Comparison of ENCODE assay signal across 1 cellular context in genomic region chr12:121095544-121096198, GRCh38.
TF ChIP-seq lines count a peak whose summit lies in the region.

No MANE protein-coding gene starts in this region.

TF ChIP-seq in K562, 482 proteins besides CTCF, POLR2A, EP300 and RAD21 (continued from another document):
- TF ChIP-seq NFYB (IDR thresholded peaks at IDR 0.05; ENCODE audit: extremely low read depth, insufficient read length), result no peak
- no peak for TF ChIP-seq SAFB2 (IDR thresholded peaks at IDR 0.05; ENCODE audit: borderline replicate concordance, low read depth, low read length, severe bottlenecking)
- no peak for TF ChIP-seq CHD1 (IDR thresholded peaks at IDR 0.05; ENCODE audit: low read length)
- TF ChIP-seq GMEB1 (CRISPR knock-in tag; IDR thresholded peaks at IDR 0.05), result no peak
- no peak for TF ChIP-seq ZKSCAN3 (CRISPR knock-in tag; IDR thresholded peaks at IDR 0.05)
- TF ChIP-seq ZNF217 (CRISPR knock-in tag; IDR thresholded peaks at IDR 0.05), result no peak
- no peak for TF ChIP-seq ZBTB11 (CRISPR knock-in tag; IDR thresholded peaks at IDR 0.05)
- peak; percentile 75; the same call in 1 of the 2 replicates for TF ChIP-seq MTA1 (IDR thresholded peaks at IDR 0.05; ENCODE audit: borderline replicate concordance)
- 0 out of 2 replicates have a peak, but pooled peaks have one; percentile 20 for TF ChIP-seq ZEB2 (IDR thresholded peaks at IDR 0.05)
- TF ChIP-seq MAZ (CRISPR knock-in tag; conservative IDR thresholded peaks at IDR 0.05 in 1 of 2, IDR thresholded peaks at IDR 0.05 in 1 of 2), result peak in 1 of 2 experiments; percentile 42; a peak in 1 of 4 replicates
- peak; percentile 65 for TF ChIP-seq SP1 (CRISPR knock-in tag; IDR thresholded peaks at IDR 0.05)
- TF ChIP-seq DPF2 (IDR thresholded peaks at IDR 0.05), result no peak
- TF ChIP-seq HMG20B (CRISPR knock-in tag; IDR thresholded peaks at IDR 0.05), result no peak
- TF ChIP-seq AFF1 (IDR thresholded peaks at IDR 0.05; ENCODE audit: low read depth in 1 of 2, partially characterized antibody in 2 of 2), result no peak
- no peak for TF ChIP-seq TEAD2 (tag; IDR thresholded peaks at IDR 0.05)
- no peak for TF ChIP-seq E2F1 (CRISPR knock-in tag; IDR thresholded peaks at IDR 0.05)
- TF ChIP-seq ZNF384 (IDR thresholded peaks at IDR 0.05; ENCODE audit: low read depth, low read length), result 0 out of 2 replicates have a peak, but pooled peaks have one; percentile 35
- TF ChIP-seq ZKSCAN8 (CRISPR knock-in tag; IDR thresholded peaks at IDR 0.05), result no peak
- TF ChIP-seq MBD2 (IDR thresholded peaks at IDR 0.05; ENCODE audit: borderline replicate concordance, low read depth), result no peak
- TF ChIP-seq, protein P1, sequence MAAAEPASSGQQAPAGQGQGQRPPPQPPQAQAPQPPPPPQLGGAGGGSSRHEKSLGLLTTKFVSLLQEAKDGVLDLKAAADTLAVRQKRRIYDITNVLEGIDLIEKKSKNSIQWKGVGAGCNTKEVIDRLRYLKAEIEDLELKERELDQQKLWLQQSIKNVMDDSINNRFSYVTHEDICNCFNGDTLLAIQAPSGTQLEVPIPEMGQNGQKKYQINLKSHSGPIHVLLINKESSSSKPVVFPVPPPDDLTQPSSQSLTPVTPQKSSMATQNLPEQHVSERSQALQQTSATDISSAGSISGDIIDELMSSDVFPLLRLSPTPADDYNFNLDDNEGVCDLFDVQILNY (CRISPR knock-in tag; IDR thresholded peaks at IDR 0.05), result no peak
- TF ChIP-seq KLF13 (tag; IDR thresholded peaks at IDR 0.05; ENCODE audit: borderline replicate concordance, low read depth), result no peak
- TF ChIP-seq SMARCE1 (IDR thresholded peaks at IDR 0.05), result no peak
- no peak for TF ChIP-seq GTF2E2 (tag; IDR thresholded peaks at IDR 0.05)
- TF ChIP-seq NCOA1 (IDR thresholded peaks at IDR 0.05; ENCODE audit: low read depth), result no peak
- TF ChIP-seq, protein P2, sequence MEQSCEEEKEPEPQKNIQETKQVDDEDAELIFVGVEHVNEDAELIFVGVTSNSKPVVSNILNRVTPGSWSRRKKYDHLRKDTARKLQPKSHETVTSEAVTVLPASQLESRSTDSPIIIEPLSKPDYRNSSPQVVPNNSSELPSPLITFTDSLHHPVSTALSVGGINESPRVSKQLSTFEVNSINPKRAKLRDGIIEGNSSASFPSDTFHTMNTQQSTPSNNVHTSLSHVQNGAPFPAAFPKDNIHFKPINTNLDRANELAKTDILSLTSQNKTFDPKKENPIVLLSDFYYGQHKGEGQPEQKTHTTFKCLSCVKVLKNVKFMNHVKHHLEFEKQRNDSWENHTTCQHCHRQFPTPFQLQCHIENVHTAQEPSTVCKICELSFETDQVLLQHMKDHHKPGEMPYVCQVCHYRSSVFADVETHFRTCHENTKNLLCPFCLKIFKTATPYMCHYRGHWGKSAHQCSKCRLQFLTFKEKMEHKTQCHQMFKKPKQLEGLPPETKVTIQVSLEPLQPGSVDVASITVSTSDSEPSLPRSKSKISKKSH (CRISPR knock-in tag; IDR thresholded peaks at IDR 0.05), result no peak
- TF ChIP-seq, protein P3, sequence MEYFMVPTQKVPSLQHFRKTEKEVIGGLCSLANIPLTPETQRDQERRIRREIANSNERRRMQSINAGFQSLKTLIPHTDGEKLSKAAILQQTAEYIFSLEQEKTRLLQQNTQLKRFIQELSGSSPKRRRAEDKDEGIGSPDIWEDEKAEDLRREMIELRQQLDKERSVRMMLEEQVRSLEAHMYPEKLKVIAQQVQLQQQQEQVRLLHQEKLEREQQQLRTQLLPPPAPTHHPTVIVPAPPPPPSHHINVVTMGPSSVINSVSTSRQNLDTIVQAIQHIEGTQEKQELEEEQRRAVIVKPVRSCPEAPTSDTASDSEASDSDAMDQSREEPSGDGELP (CRISPR knock-in tag; IDR thresholded peaks at IDR 0.05; ENCODE audit: borderline replicate concordance), result peak; percentile 56; the same call in 1 of the 2 replicates
- no peak for TF ChIP-seq FOXP1 (CRISPR knock-in tag; IDR thresholded peaks at IDR 0.05)
- TF ChIP-seq E2F6 (IDR thresholded peaks at IDR 0.05; ENCODE audit: borderline replicate concordance in 1 of 2, extremely low read depth in 1 of 2, insufficient read depth in 1 of 2, insufficient read length in 1 of 2, low read depth in 1 of 2, low read length in 1 of 2, poor library complexity in 1 of 2, severe bottlenecking in 1 of 2), result peak in 1 of 2 experiments; percentile 31
- TF ChIP-seq, protein P4, sequence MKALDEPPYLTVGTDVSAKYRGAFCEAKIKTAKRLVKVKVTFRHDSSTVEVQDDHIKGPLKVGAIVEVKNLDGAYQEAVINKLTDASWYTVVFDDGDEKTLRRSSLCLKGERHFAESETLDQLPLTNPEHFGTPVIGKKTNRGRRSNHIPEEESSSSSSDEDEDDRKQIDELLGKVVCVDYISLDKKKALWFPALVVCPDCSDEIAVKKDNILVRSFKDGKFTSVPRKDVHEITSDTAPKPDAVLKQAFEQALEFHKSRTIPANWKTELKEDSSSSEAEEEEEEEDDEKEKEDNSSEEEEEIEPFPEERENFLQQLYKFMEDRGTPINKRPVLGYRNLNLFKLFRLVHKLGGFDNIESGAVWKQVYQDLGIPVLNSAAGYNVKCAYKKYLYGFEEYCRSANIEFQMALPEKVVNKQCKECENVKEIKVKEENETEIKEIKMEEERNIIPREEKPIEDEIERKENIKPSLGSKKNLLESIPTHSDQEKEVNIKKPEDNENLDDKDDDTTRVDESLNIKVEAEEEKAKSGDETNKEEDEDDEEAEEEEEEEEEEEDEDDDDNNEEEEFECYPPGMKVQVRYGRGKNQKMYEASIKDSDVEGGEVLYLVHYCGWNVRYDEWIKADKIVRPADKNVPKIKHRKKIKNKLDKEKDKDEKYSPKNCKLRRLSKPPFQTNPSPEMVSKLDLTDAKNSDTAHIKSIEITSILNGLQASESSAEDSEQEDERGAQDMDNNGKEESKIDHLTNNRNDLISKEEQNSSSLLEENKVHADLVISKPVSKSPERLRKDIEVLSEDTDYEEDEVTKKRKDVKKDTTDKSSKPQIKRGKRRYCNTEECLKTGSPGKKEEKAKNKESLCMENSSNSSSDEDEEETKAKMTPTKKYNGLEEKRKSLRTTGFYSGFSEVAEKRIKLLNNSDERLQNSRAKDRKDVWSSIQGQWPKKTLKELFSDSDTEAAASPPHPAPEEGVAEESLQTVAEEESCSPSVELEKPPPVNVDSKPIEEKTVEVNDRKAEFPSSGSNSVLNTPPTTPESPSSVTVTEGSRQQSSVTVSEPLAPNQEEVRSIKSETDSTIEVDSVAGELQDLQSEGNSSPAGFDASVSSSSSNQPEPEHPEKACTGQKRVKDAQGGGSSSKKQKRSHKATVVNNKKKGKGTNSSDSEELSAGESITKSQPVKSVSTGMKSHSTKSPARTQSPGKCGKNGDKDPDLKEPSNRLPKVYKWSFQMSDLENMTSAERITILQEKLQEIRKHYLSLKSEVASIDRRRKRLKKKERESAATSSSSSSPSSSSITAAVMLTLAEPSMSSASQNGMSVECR (CRISPR knock-in tag; IDR thresholded peaks at IDR 0.05), result 0 out of 2 replicates have a peak, but pooled peaks have one; percentile 45
- TF ChIP-seq MYC (IDR thresholded peaks at IDR 0.05; ENCODE audit: low read depth, low read length), result peak; percentile 50; the same call in 1 of the 2 replicates
- TF ChIP-seq MYC (CRISPR knock-in tag; IDR thresholded peaks at IDR 0.05; ENCODE audit: borderline replicate concordance, low read depth), result no peak
- no peak for TF ChIP-seq ZNF253 (CRISPR knock-in tag; conservative IDR thresholded peaks at IDR 0.05)
